1 cellular context compared by ENCODE assay signal in genomic region chr5:151676719-151677118, GRCh38.
TF ChIP-seq lines count a peak whose summit lies in the region.

No MANE protein-coding gene starts in this region.

TF ChIP-seq in endothelial cell of umbilical vein, 7 proteins besides CTCF, POLR2A, EP300 and RAD21 (continued from another document):
- TF ChIP-seq MAX (IDR thresholded peaks at IDR 0.05; ENCODE audit: insufficient read depth, insufficient read length) (no peak), GATA2 (IDR thresholded peaks at IDR 0.05; ENCODE audit: insufficient read depth, insufficient read length, low read depth, low read length) (no peak), JUN (IDR thresholded peaks at IDR 0.05; ENCODE audit: borderline replicate concordance, insufficient read depth, insufficient read length, low read depth) (no peak)
TF ChIP-seq in endothelial cell of umbilical vein: peak in this region for 1.
